8 cellular contexts compared by ENCODE assay signal in the genomic region with DNA sequence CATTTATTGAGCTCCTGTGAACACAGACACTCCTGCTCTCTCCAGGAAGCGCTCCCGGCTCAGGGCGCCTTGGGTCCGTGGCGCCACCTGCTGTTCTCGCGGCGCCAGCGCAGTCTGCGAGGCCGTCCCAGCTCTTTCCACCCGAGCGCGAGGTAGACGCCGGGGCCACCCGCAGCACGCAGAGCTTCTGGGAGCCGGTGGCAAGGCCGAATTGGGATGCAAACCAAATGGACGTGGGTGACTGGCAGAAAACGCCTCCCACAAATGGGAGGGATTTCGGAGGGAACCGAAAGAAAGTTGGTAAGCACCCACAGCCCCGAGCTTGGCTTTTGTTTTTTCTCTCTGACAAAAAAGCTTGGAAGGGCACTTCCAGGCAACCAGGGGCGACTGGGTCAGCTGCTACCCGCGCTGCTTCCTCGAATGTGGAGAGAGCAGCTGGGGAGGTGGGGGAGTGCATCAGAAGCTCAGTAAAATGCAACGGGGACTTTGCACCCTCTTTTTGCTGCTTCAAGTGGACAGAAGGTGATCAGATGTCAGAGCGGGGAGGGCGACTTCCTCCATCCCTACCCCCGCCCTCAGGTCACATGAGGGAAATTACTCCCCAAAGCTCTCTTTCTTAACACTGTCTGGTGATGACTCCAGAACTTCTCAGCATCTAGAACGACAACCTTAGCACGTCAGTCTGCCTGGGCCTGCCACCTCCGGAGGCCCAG. TPM values are rescaled to one million over a fixed set of nuclear protein-coding genes. Genes with fewer than 3 reads are reported as not detected.
DNase-seq lines count a peak whose midpoint lies in the region; ATAC-seq, FAIRE-seq and TF ChIP-seq lines count a peak whose summit lies in the region.

No MANE protein-coding gene starts in this region.

- no peak for TF ChIP-seq EP300 in transverse colon (IDR thresholded peaks at IDR 0.05; ENCODE audit: low read depth)

- DNase-seq in GF-D8 (lab: John Stamatoyannopoulos, UW) (peak; percentile 55), H9 (peak; percentile 87), MG63 (peak; percentile 65), Right ventricle myocardium inferior (ENCODE audit: missing footprints) (peak; percentile 93), pancreas (peak; percentile 69 to 95 (median 86)), transverse colon (peak; percentile 88)
- peak; percentile 92 for DNase-seq in activated naive CD8-positive, alpha-beta T cell treated with anti-CD3 and anti-CD28 coated beads, Interleukin-2, amount 10 ng/mL, durations not matched to agents 7 days and 5 days

- TF ChIP-seq CTCF in H9 (conservative IDR thresholded peaks at IDR 0.05) = peak; percentile 98
- TF ChIP-seq CTCF in pancreas (IDR thresholded peaks at IDR 0.05) = peak; percentile 94 to 99 (median 97)
- TF ChIP-seq CTCF in transverse colon (IDR thresholded peaks at IDR 0.05) = peak; percentile 95 to 99 (median 98)

- peaks cover 2 to 3% of the 10 kb centered on the region in 2 experiments; a peak in 2 of 5 replicates for H3K9me3 Mint-ChIP-seq in H9
- H3K9me3 Mint-ChIP-seq in activated naive CD8-positive, alpha-beta T cell treated with anti-CD3 and anti-CD28 coated beads, Interleukin-2, amount 10 ng/mL, durations not matched to agents 7 days and 5 days = no peaks in the 10 kb centered on the region

- no CpG with 5 or more reads among the region's 36 CpGs for WGBS in H9 (ENCODE audit: extremely low coverage, insufficient read length, low lambda C conversion rate)
- 5% methylated on average over 36 of the region's 36 CpGs for WGBS in pancreas, 2 donors
- WGBS in transverse colon (ENCODE audit: low coverage in 1 of 2), 2 donors = 5% methylated on average over 36 of the region's 36 CpGs; no CpG with 5 or more reads in 1 of the 2 donors

- no peak overlapping the region for H3K4ac ChIP-seq in H9 (ENCODE audit: low read depth, low read length)

- FAIRE-seq in pancreas (lab: Jason Lieb, UNC) = no peak

- H3K36me3 Mint-ChIP-seq in H9 (ENCODE audit: insufficient read depth in 1 of 3, low read depth in 3 of 3) = no peaks in the 10 kb centered on the region
- no peaks in the 10 kb centered on the region for H3K36me3 Mint-ChIP-seq in activated naive CD8-positive, alpha-beta T cell treated with anti-CD3 and anti-CD28 coated beads, Interleukin-2, amount 10 ng/mL, durations not matched to agents 7 days and 5 days

- H3K56ac ChIP-seq in H9 (ENCODE audit: insufficient read length, low read depth, low read length) = no peak overlapping the region

- H3K27ac Mint-ChIP-seq in H9 = no peak overlapping the region; a peak in 1 of 7 replicates
- H3K27ac Mint-ChIP-seq in activated naive CD8-positive, alpha-beta T cell treated with anti-CD3 and anti-CD28 coated beads, Interleukin-2, amount 10 ng/mL, durations not matched to agents 7 days and 5 days = peak overlapping the region; percentile 82

- H3K4me1 ChIP-seq in H9 (ENCODE audit: insufficient read depth, low read length) = no peaks in the 10 kb centered on the region
- peaks cover 6 to 8% (median 7%) of the 10 kb centered on the region in 3 donors for H3K4me1 ChIP-seq in pancreas
- peaks cover 10 to 22% (median 12%) of the 10 kb centered on the region in 4 donors for H3K4me1 ChIP-seq in transverse colon

- peak overlapping the region; percentile 69 to 81 for H3K4me3 Mint-ChIP-seq in H9
- peak overlapping the region; percentile 87 for H3K4me3 Mint-ChIP-seq in activated naive CD8-positive, alpha-beta T cell treated with anti-CD3 and anti-CD28 coated beads, Interleukin-2, amount 10 ng/mL, durations not matched to agents 7 days and 5 days

- in situ Hi-C loops in transverse colon (cut with MboI; ENCODE audit: low pct_ligation_motif_present in 1 of 4, low pct_unique_long_range_greater_than_20kb in 1 of 4, low sequenced_read_pairs in 3 of 4) = loop anchor here in 3 of 4 donors (10.0 to 25.0 kb wide), 4 partner anchors 79 to 379 kb away; partner anchors contain the start of genes ABCC11 (in 1 of the 3), LONP2 (in 1 of the 3) and SIAH1 (in 1 of the 3)

- H3K79me1 ChIP-seq in H9 (ENCODE audit: insufficient read depth, low read depth, low read length, poor library complexity, severe bottlenecking) = no peaks in the 10 kb centered on the region

- POLR2A ChIA-PET in activated naive CD8-positive, alpha-beta T cell treated with anti-CD3 and anti-CD28 coated beads, Interleukin-2, amount 10 ng/mL, durations not matched to agents 7 days and 5 days (lab: Charles Lee) = interaction anchor here (0.6 to 3.6 kb wide), 15 partner anchors 10 to 379 kb away, joined by 3 to 29 read pairs (median 4); partner anchors contain the start of genes LONP2, N4BP1 and SIAH1

- H2BK12ac ChIP-seq in H9 (ENCODE audit: insufficient read length, low read depth, low read length) = no peak overlapping the region

- H3K9me3 ChIP-seq in H9 (ENCODE audit: control insufficient read depth, low read depth, low read length) = no peaks in the 10 kb centered on the region
- no peaks in the 10 kb centered on the region for H3K9me3 ChIP-seq in MG63
- no peaks in the 10 kb centered on the region for H3K9me3 ChIP-seq in pancreas
- H3K9me3 ChIP-seq in transverse colon = no peaks in the 10 kb centered on the region

- H3K14ac ChIP-seq in H9 (ENCODE audit: insufficient read depth, low read length) = no peak overlapping the region

- H3K4me3 ChIP-seq in MG63 (peak overlapping the region; percentile 23), pancreas (peak overlapping the region; percentile 11 to 43 (median 28)), transverse colon (peak overlapping the region; percentile 19 to 50 (median 30))

- no peak overlapping the region for H2AK5ac ChIP-seq in H9 (ENCODE audit: insufficient read length, low read length)

- H3K9ac ChIP-seq in H9 (ENCODE audit: extremely low read depth, insufficient read length, low read length) = peak overlapping the region; percentile 2

- H3K27me3 ChIP-seq in H9 (ENCODE audit: insufficient read depth, low read length) (no peaks in the 10 kb centered on the region), MG63 (no peaks in the 10 kb centered on the region), pancreas (no peaks in the 10 kb centered on the region), transverse colon (no peaks in the 10 kb centered on the region)

- intact Hi-C loops in Right ventricle myocardium inferior (cut with DNase I) (loop anchor here (2.0 kb wide), 3 partner anchors 87 to 269 kb away; partner anchors contain the start of gene SIAH1), pancreas (cut with DNase I) (loop anchor here in 1 of 3 donors (10.0 kb wide), 1 partner anchor 269 kb away; no protein-coding TSS in a partner anchor), transverse colon (cut with DNase I; ENCODE audit: low total_unique reads) (loop anchor here (5.0 to 10.0 kb wide), 2 partner anchors 239 to 271 kb away; partner anchors contain the start of gene SIAH1)

- H3K18ac ChIP-seq in H9 (ENCODE audit: insufficient read length, low read depth, low read length) = no peak overlapping the region

- peaks cover 9% of the 10 kb centered on the region for H3K23me2 ChIP-seq in H9 (ENCODE audit: insufficient read length, low read depth, low read length, poor library complexity, severe bottlenecking)

- H2BK120ac ChIP-seq in H9 (ENCODE audit: low read depth, low read length, poor library complexity, severe bottlenecking) = no peak overlapping the region

- H3K27ac ChIP-seq in H9 (ENCODE audit: insufficient read length, low read depth, low read length) (no peak overlapping the region), pancreas (peak overlapping the region; percentile 24 to 73 (median 54)), transverse colon (peak overlapping the region; percentile 64 to 79 (median 72))

- H3K36me3 ChIP-seq in MG63 (no peaks in the 10 kb centered on the region), pancreas (no peaks in the 10 kb centered on the region), transverse colon (no peaks in the 10 kb centered on the region)

- H4K5ac ChIP-seq in H9 (ENCODE audit: insufficient read length, low read depth, low read length) = no peak overlapping the region

- H3T11ph ChIP-seq in H9 (ENCODE audit: low read length) = no peak overlapping the region

- H4K8ac ChIP-seq in H9 (replicated peaks; ENCODE audit: insufficient read length, low read depth, low read length) = no peak overlapping the region

- H2BK15ac ChIP-seq in H9 (ENCODE audit: low read depth, low read length) = no peak overlapping the region

- peak overlapping the region; percentile 70 for H2AFZ ChIP-seq in H9 (ENCODE audit: low read length)

- H3K4me1 Mint-ChIP-seq in H9 = peaks cover 3 to 13% of the 10 kb centered on the region in 2 experiments
- peaks cover 37% of the 10 kb centered on the region for H3K4me1 Mint-ChIP-seq in activated naive CD8-positive, alpha-beta T cell treated with anti-CD3 and anti-CD28 coated beads, Interleukin-2, amount 10 ng/mL, durations not matched to agents 7 days and 5 days

- H3K23ac ChIP-seq in H9 (ENCODE audit: insufficient read length, low read depth, low read length) = no peak overlapping the region

- peaks cover 6% of the 10 kb centered on the region for H3K27me3 Mint-ChIP-seq in H9 (ENCODE audit: low read depth)
- no peaks in the 10 kb centered on the region for H3K27me3 Mint-ChIP-seq in activated naive CD8-positive, alpha-beta T cell treated with anti-CD3 and anti-CD28 coated beads, Interleukin-2, amount 10 ng/mL, durations not matched to agents 7 days and 5 days

- ATAC-seq in SK-N-SH treated with all-trans-retinoic acid at 6 μM for 48 hours = peak; percentile 100
- peak; percentile 94 for ATAC-seq in activated naive CD8-positive, alpha-beta T cell treated with anti-CD3 and anti-CD28 coated beads, Interleukin-2, amount 10 ng/mL, durations not matched to agents 7 days and 5 days (ENCODE audit: low read depth)
- ATAC-seq in Right ventricle myocardium inferior = peak; percentile 97
- peak; percentile 97 to 99 (median 99) for ATAC-seq in pancreas

- no peak overlapping the region for H4K91ac ChIP-seq in H9 (ENCODE audit: insufficient read length, low read depth, low read length)

- no peak overlapping the region for H2BK5ac ChIP-seq in H9 (ENCODE audit: insufficient read length, low read length)

- H3K79me2 ChIP-seq in H9 (ENCODE audit: insufficient read depth, low read length) = no peaks in the 10 kb centered on the region

- H4K20me1 ChIP-seq in H9 (ENCODE audit: control insufficient read depth, insufficient read depth, insufficient read length) = no peaks in the 10 kb centered on the region

- no peak overlapping the region for H2BK20ac ChIP-seq in H9 (ENCODE audit: low read depth, low read length, poor library complexity, severe bottlenecking)

- peak; percentile 34 for TF ChIP-seq POLR2A in transverse colon (IDR thresholded peaks at IDR 0.05)

- H3K4me2 ChIP-seq in H9 (ENCODE audit: insufficient read depth, insufficient read length, low read length) = peak overlapping the region; percentile 52

TF ChIP-seq in SK-N-SH treated with all-trans-retinoic acid at 6 μM for 48 hours, 23 proteins besides CTCF, POLR2A, EP300 and RAD21 (continues in another document):
- TF ChIP-seq TCF4 (CRISPR knock-in tag; IDR thresholded peaks at IDR 0.05; ENCODE audit: borderline replicate concordance) (no peak), GLIS3 (CRISPR knock-in tag; IDR thresholded peaks at IDR 0.05) (no peak)

RNA-seq across cellular contexts. Expression of gene N4BP1, which starts 13.5 kb away (rescaled TPM):
- 34.2 and 36.5 TPM in 2 replicates for total RNA-seq in H9 (2021)
- 9.1 and 32.4 TPM in 2 replicates for total RNA-seq in MG63 (2014; rRNA removed; shearing (Covaris generic); ENCODE audit: low replicate concordance)
- 10 to 100 TPM; 70.5 to 71.2 TPM for total RNA-seq in activated naive CD8-positive, alpha-beta T cell treated with anti-CD3 and anti-CD28 coated beads, Interleukin-2, amount 10 ng/mL, durations not matched to agents 7 days and 5 days
- 23.6 TPM for total RNA-seq in Right ventricle myocardium inferior
- 10 to 100 TPM in 5 of 6 donors, 1 to 10 TPM in 1; 8.8 to 16.1 (median 10.7) TPM for total RNA-seq in pancreas
- polyA plus RNA-seq in pancreas = 1 to 10 TPM; 7.0 to 7.1 TPM
- total RNA-seq in transverse colon = 10 to 100 TPM; 15.3 to 77.4 (median 39.0) TPM
